In genomic region chr10:93751832-93752231, GRCh38 we compare ENCODE assay signal across 8 cellular contexts. TPM values are rescaled to one million over a fixed set of nuclear protein-coding genes. Genes with fewer than 3 reads are reported as not detected.
DNase-seq lines count a peak whose midpoint lies in the region; ATAC-seq lines count a peak whose summit lies in the region.

No MANE protein-coding gene starts in this region.

- no peak overlapping the region for H3K27ac Mint-ChIP-seq in activated T-helper 17 cell treated with anti-CD3 and anti-CD28 coated beads, Interleukin-2, amount 50 U/mL, for 72 hours

- no peaks in the 10 kb centered on the region for H3K36me3 Mint-ChIP-seq in activated T-helper 17 cell treated with anti-CD3 and anti-CD28 coated beads, Interleukin-2, amount 50 U/mL, for 72 hours (ENCODE audit: low read depth)

- H3K4me1 Mint-ChIP-seq in activated T-helper 17 cell treated with anti-CD3 and anti-CD28 coated beads, Interleukin-2, amount 50 U/mL, for 72 hours, result no peaks in the 10 kb centered on the region

- H3K9me3 ChIP-seq in adipocyte (ENCODE audit: control insufficient read depth, low read length), result no peaks in the 10 kb centered on the region

- peaks cover 17% of the 10 kb centered on the region for H3K4me1 ChIP-seq in adipocyte (ENCODE audit: control insufficient read depth, insufficient read depth, low read length)

- H3K9ac ChIP-seq in adipocyte (ENCODE audit: low read length), result no peak overlapping the region

- H3K27me3 ChIP-seq in adipocyte (replicated peaks; ENCODE audit: control insufficient read depth, insufficient read depth, low read length), result peaks cover 3% of the 10 kb centered on the region

- no peak for ATAC-seq in activated T-helper 17 cell treated with anti-CD3 and anti-CD28 coated beads, Interleukin-2, amount 50 U/mL, for 72 hours (replicated peaks)
- no peak for ATAC-seq in HG03095 (IDR thresholded peaks at IDR 0.05; ENCODE audit: unreplicated experiment)
- ATAC-seq in GM18907 (IDR thresholded peaks at IDR 0.05; ENCODE audit: unreplicated experiment), result no peak

- peaks cover 10% of the 10 kb centered on the region for H3K27me3 Mint-ChIP-seq in activated T-helper 17 cell treated with anti-CD3 and anti-CD28 coated beads, Interleukin-2, amount 50 U/mL, for 72 hours

- peak overlapping the region; percentile 42 for H3K4me3 ChIP-seq in adipocyte (ENCODE audit: low read length)

- H3K4me3 Mint-ChIP-seq in activated T-helper 17 cell treated with anti-CD3 and anti-CD28 coated beads, Interleukin-2, amount 50 U/mL, for 72 hours, result no peak overlapping the region

- no peaks in the 10 kb centered on the region for H3K9me3 Mint-ChIP-seq in activated T-helper 17 cell treated with anti-CD3 and anti-CD28 coated beads, Interleukin-2, amount 50 U/mL, for 72 hours

- H3K36me3 ChIP-seq in adipocyte (ENCODE audit: control insufficient read depth, insufficient read depth, low read length, severe bottlenecking), result no peaks in the 10 kb centered on the region

- peak; percentile 9 for DNase-seq in stimulated activated CD4-positive, alpha-beta T cell treated with anti-CD3 and anti-CD28 coated beads, Interleukin-4, amount 100 ng/mL, for 1 hour
- DNase-seq in stimulated activated CD4-positive, alpha-beta T cell treated with anti-CD3 and anti-CD28 coated beads, Interleukin-4, amount 100 ng/mL, for 4 hours, result no peak
- DNase-seq in adipocyte (ENCODE audit: low read depth) (peak; percentile 41), inferior parietal cortex (ENCODE audit: extremely low spot score) (peak; percentile 67), HCEC 1CT (no peak)

RNA-seq across cellular contexts. Expression of gene LGI1, which starts 5.9 kb away (rescaled TPM):
- total RNA-seq in activated T-helper 17 cell treated with anti-CD3 and anti-CD28 coated beads, Interleukin-2, amount 50 U/mL, for 72 hours, result not detected

RNA-seq across cellular contexts. Expression of gene FRA10AC1, which starts 49.4 kb away (rescaled TPM):
- 10 to 100 TPM; 15.5 to 19.8 TPM for total RNA-seq in activated T-helper 17 cell treated with anti-CD3 and anti-CD28 coated beads, Interleukin-2, amount 50 U/mL, for 72 hours

Comparison
In these comparisons a context has a peak if more than half of its experiments do, and no peak if none do; other contexts are left out.
1. DNase-seq: peak in stimulated activated CD4-positive, alpha-beta T cell treated with anti-CD3 and anti-CD28 coated beads, Interleukin-4, amount 100 ng/mL, for 1 hour (single experiment), adipocyte (single experiment) and inferior parietal cortex (single experiment); none in stimulated activated CD4-positive, alpha-beta T cell treated with anti-CD3 and anti-CD28 coated beads, Interleukin-4, amount 100 ng/mL, for 4 hours (0 of 2) and HCEC 1CT (single experiment).